ENCODE assay signal across 9 cellular contexts in genomic region chr17:18500281-18500680, GRCh38. TPM values are rescaled to one million over a fixed set of nuclear protein-coding genes. Genes with fewer than 3 reads are reported as not detected.
DNase-seq lines count a peak whose midpoint lies in the region; ATAC-seq, FAIRE-seq and TF ChIP-seq lines count a peak whose summit lies in the region.
"Not testable (repeated sequence)": the region's sequence is repeated elsewhere in the genome, so short reads cannot be mapped to it uniquely, and the experiment has no call there.
"Had no signal": no experiment of that assay in that cellular context is flagged by ENCODE, and none has a peak within 500 bp of the region (broad histone marks: within the 10 kb centered on the region; RNA-seq: fewer than 3 reads in every experiment).

No MANE protein-coding gene starts in this region.

- RAD21 ChIA-PET in HCT116 (lab: Charles Lee; ENCODE audit: low non-redundant PET in 1 of 2, low total read pairs in 2 of 2, uncharacterized antibody in 2 of 2, unreplicated experiment in 2 of 2): not testable (repeated sequence)

- H3K4me3 ChIP-seq in GM23338; HCT116 (replicated peaks in 1 of 2; ENCODE audit: low read depth in 1 of 2, low read length in 2 of 2); Panc1 (ENCODE audit: low read depth in 2 of 2, low read length in 2 of 2); H1 (ENCODE audit: extremely low read depth in 1 of 4, insufficient read depth in 2 of 4, low read depth in 3 of 4, low read length in 4 of 4): not testable (repeated sequence)

- H3K36me3 ChIP-seq in GM23338 (ENCODE audit: insufficient read depth); HCT116 (ENCODE audit: control insufficient read depth in 1 of 2, insufficient read depth in 2 of 2, low read length in 2 of 2); Panc1 (ENCODE audit: control insufficient read depth, insufficient read depth, low read length); H1 (ENCODE audit: control insufficient read depth in 2 of 4, insufficient read depth in 4 of 4, low read length in 3 of 4): not testable (repeated sequence)

- intact Hi-C loops in HCT116 (cut with micrococcal nuclease); Panc1 (cut with micrococcal nuclease; ENCODE audit: unreplicated experiment): not testable (repeated sequence)

- not testable (repeated sequence) for H4K91ac ChIP-seq in H1 (replicated peaks; ENCODE audit: insufficient read length, low read length)

- H3K9me2 ChIP-seq in GM23338 (ENCODE audit: insufficient read depth); HCT116 (ENCODE audit: insufficient read depth): not testable (repeated sequence)

- not testable (repeated sequence) for H3F3A ChIP-seq in GM23338 (replicated peaks; ENCODE audit: low read depth)

- H3K4me1 Mint-ChIP-seq in GM23338, WTC11: not testable (repeated sequence)

- H3K4ac ChIP-seq in H1 (replicated peaks; ENCODE audit: insufficient read length, low read depth, low read length): not testable (repeated sequence)

- TF ChIP-seq CTCF in GM23338 (conservative IDR thresholded peaks at IDR 0.05; ENCODE audit: low read depth in 2 of 2); HCT116 (IDR thresholded peaks at IDR 0.05 in 2 of 3, conservative IDR thresholded peaks at IDR 0.05 in 1 of 3; ENCODE audit: borderline replicate concordance in 1 of 3, insufficient read depth in 1 of 3, low read depth in 2 of 3, low read length in 2 of 3); Panc1 (IDR thresholded peaks at IDR 0.05); WTC11 (IDR thresholded peaks at IDR 0.05); H1 (IDR thresholded peaks at IDR 0.05; ENCODE audit: control extremely low read depth in 1 of 3, insufficient read depth in 1 of 3, low read depth in 1 of 3, low read length in 3 of 3): not testable (repeated sequence)

- CTCF ChIA-PET in HCT116 (lab: Charles Lee); Panc1 (lab: Charles Lee); WTC11 (lab: Charles Lee); H1 (lab: Charles Lee; ENCODE audit: partially characterized antibody): not testable (repeated sequence)

- H2BK5ac ChIP-seq in H1 (ENCODE audit: low read depth, low read length): not testable (repeated sequence)

- not testable (repeated sequence) for H2AK5ac ChIP-seq in H1 (ENCODE audit: low read depth, low read length)

- H2BK20ac ChIP-seq in H1 (ENCODE audit: low read length): not testable (repeated sequence)

- ATAC-seq in GM23338: peak; percentile 74
- peak; percentile 55 for ATAC-seq in HCT116
- ATAC-seq in Panc1: peak; percentile 54
- peak; percentile 73 for ATAC-seq in WTC11
- ATAC-seq in left lobe of liver: peak; percentile 51

- H4K5ac ChIP-seq in H1 (ENCODE audit: insufficient read length, low read depth, low read length): not testable (repeated sequence)

- H3K27me3 ChIP-seq in GM23338 (ENCODE audit: insufficient read depth); HCT116 (ENCODE audit: insufficient read depth, low read length); Panc1 (ENCODE audit: control insufficient read depth, insufficient read depth, low read length); H1 (replicated peaks in 1 of 4; ENCODE audit: control insufficient read depth in 3 of 4, extremely low read depth in 1 of 4, insufficient read depth in 3 of 4, low read length in 3 of 4): not testable (repeated sequence)

- not testable (repeated sequence) for H3K9me3 ChIP-seq in HCT116 (ENCODE audit: control insufficient read depth in 1 of 2, insufficient read depth in 1 of 2, low read depth in 1 of 2, low read length in 2 of 2); Panc1 (ENCODE audit: control insufficient read depth, insufficient read depth, low read depth, low read length); H1 (ENCODE audit: insufficient read depth in 2 of 2, low read depth in 1 of 2, low read length in 1 of 2)

- not testable (repeated sequence) for H3K27me3 Mint-ChIP-seq in GM23338 (ENCODE audit: insufficient read depth, low read depth, poor library complexity); WTC11 (ENCODE audit: low read depth)

- not testable (repeated sequence) for TF ChIP-seq POLR2A in HCT116 (IDR thresholded peaks at IDR 0.05; ENCODE audit: borderline replicate concordance, extremely low read depth, insufficient read depth, insufficient read length); H1 (IDR thresholded peaks at IDR 0.05; ENCODE audit: control extremely low read depth in 1 of 2, low read depth in 2 of 2, low read length in 2 of 2)

- not testable (repeated sequence) for H3K4me3 Mint-ChIP-seq in GM23338, WTC11

- not testable (repeated sequence) for H3K23me2 ChIP-seq in H1 (ENCODE audit: low read depth, low read length)

- H4K8ac ChIP-seq in H1 (ENCODE audit: extremely low read depth, insufficient read depth, low read length): not testable (repeated sequence)

- H3K9ac ChIP-seq in HCT116 (ENCODE audit: low read length); H1 (replicated peaks in 1 of 4; ENCODE audit: extremely low read depth in 1 of 4, low read depth in 3 of 4, low read length in 3 of 4): not testable (repeated sequence)

- DNase-seq in GM23338 (ENCODE audit: low spot score); HCT116 (ENCODE audit: low read depth, low spot score); HTR-8/SVneo (ENCODE audit: insufficient read length, low spot score); Panc1 (ENCODE audit: low read depth, low spot score); WTC11 (ENCODE audit: low spot score); left lobe of liver (ENCODE audit: low spot score): not testable (repeated sequence)
- DNase-seq in H1 (ENCODE audit: low read depth in 1 of 2, low spot score in 2 of 2): peak in 1 of 2 experiments; percentile 39

- 65% methylated on average over 2 of the region's 10 CpGs; no CpG with 5 or more reads in 1 of the 2 experiments for WGBS in H1 (ENCODE audit: extremely low coverage in 1 of 2, insufficient coverage in 1 of 2, insufficient read length in 1 of 2, insufficient replicate concordance in 2 of 2, low coverage in 1 of 2, low lambda C conversion rate in 2 of 2, missing lambda C conversion rate in 1 of 2), 2 experiments

- not testable (repeated sequence) for H2BK120ac ChIP-seq in H1 (replicated peaks; ENCODE audit: low read depth, low read length)

- H3K4me1 ChIP-seq in GM23338 (ENCODE audit: insufficient read depth); HCT116 (ENCODE audit: control insufficient read depth in 1 of 2, insufficient read depth in 2 of 2, low read length in 2 of 2); Panc1 (ENCODE audit: control insufficient read depth, insufficient read depth, low read length); H1 (replicated peaks in 1 of 4; ENCODE audit: control insufficient read depth in 3 of 4, insufficient read depth in 4 of 4, low read length in 3 of 4): not testable (repeated sequence)

- not testable (repeated sequence) for H3K79me2 ChIP-seq in GM23338 (replicated peaks; ENCODE audit: insufficient read depth); HCT116 (ENCODE audit: insufficient read depth, low read length); H1 (ENCODE audit: control insufficient read depth in 1 of 2, insufficient read depth in 2 of 2, low read length in 2 of 2)

- not testable (repeated sequence) for H2BK12ac ChIP-seq in H1 (ENCODE audit: low read depth, low read length)

- FAIRE-seq in HTR-8/SVneo (lab: Jason Lieb, UNC): peak; percentile 74
- peak; percentile 82 for FAIRE-seq in H1 (lab: Jason Lieb, UNC)

- TF ChIP-seq RAD21 in HCT116 (IDR thresholded peaks at IDR 0.05; ENCODE audit: low read depth); H1 (IDR thresholded peaks at IDR 0.05 in 1 of 2, conservative IDR thresholded peaks at IDR 0.05 in 1 of 2; ENCODE audit: low read depth in 2 of 2, low read length in 2 of 2): not testable (repeated sequence)

- not testable (repeated sequence) for BruUV-seq in HCT116 (replicated peaks; lab: Mats Ljungman, UMichigan); Panc1 (replicated peaks; lab: Mats Ljungman, UMichigan)

- in situ Hi-C loops in Panc1 (cut with HindIII; ENCODE audit: low pct_unique_long_range_greater_than_20kb, low sequenced_read_pairs): not testable (repeated sequence)

- not testable (repeated sequence) for H3K36me3 Mint-ChIP-seq in GM23338 (ENCODE audit: low read depth); WTC11

- not testable (repeated sequence) for TF ChIP-seq EP300 in H1 (IDR thresholded peaks at IDR 0.05; ENCODE audit: borderline replicate concordance in 1 of 2, low read depth in 2 of 2, low read length in 2 of 2)

- H3K14ac ChIP-seq in H1 (ENCODE audit: insufficient read length): not testable (repeated sequence)

- not testable (repeated sequence) for H4K20me1 ChIP-seq in GM23338 (replicated peaks; ENCODE audit: insufficient read depth); HCT116 (ENCODE audit: insufficient read depth); H1 (replicated peaks in 1 of 2; ENCODE audit: control insufficient read depth in 1 of 2, insufficient read depth in 2 of 2, low read length in 2 of 2)

- POLR2A ChIA-PET in HCT116 (lab: Charles Lee); Panc1 (lab: Charles Lee); WTC11 (lab: Charles Lee); H1 (lab: Charles Lee; ENCODE audit: partially characterized antibody): not testable (repeated sequence)

- not testable (repeated sequence) for H3K27ac Mint-ChIP-seq in GM23338, WTC11

- H3K9me3 Mint-ChIP-seq in GM23338, WTC11: not testable (repeated sequence)

- not testable (repeated sequence) for H3K27ac ChIP-seq in GM23338 (ENCODE audit: low read depth); HCT116 (ENCODE audit: low read depth, low read length); Panc1 (ENCODE audit: low read length); H1 (ENCODE audit: low read depth, low read length)

- H3K56ac ChIP-seq in H1 (replicated peaks; ENCODE audit: insufficient read length, low read depth, low read length): not testable (repeated sequence)

- H3K23ac ChIP-seq in H1 (ENCODE audit: insufficient read length): not testable (repeated sequence)

- not testable (repeated sequence) for H3K79me1 ChIP-seq in H1 (ENCODE audit: low read depth, low read length)

- not testable (repeated sequence) for H3K4me2 ChIP-seq in GM23338; HCT116 (ENCODE audit: low read length); H1 (ENCODE audit: insufficient read depth in 1 of 2, low read depth in 2 of 2, low read length in 2 of 2)

- not testable (repeated sequence) for H2BK15ac ChIP-seq in H1 (ENCODE audit: low read length)

- not testable (repeated sequence) for H2AFZ ChIP-seq in GM23338; HCT116 (ENCODE audit: low read depth, low read length, poor library complexity, severe bottlenecking); H1 (ENCODE audit: low read length)

- not testable (repeated sequence) for H3K18ac ChIP-seq in H1 (ENCODE audit: extremely low read depth, low read length)

RNA-seq across cellular contexts. Expression of gene LGALS9C, which starts 23.7 kb away (rescaled TPM):
- not detected in 2 replicates for total RNA-seq in GM23338 (2014; rRNA removed; shearing (Covaris generic))
- polyA plus RNA-seq in GM23338 (2016; fragmentation: Nextera tagmentation; extraction: Ambion mirVana): 0.24 TPM in 1 of 2 replicates, not detected in the other
- total RNA-seq in HCT116 (2021; ENCODE audit: unreplicated experiment): not detected
- polyA plus RNA-seq in HCT116 (2012): 0.04 TPM in 1 of 2 replicates, not detected in the other
- not detected for total RNA-seq in Panc1 (2021; ENCODE audit: unreplicated experiment)
- polyA plus RNA-seq in Panc1 (2012; ENCODE audit: insufficient read length): not detected
- total RNA-seq in WTC11 (2021): not detected in 3 replicates
- total RNA-seq in H1 (2021; fragmentation: NEBNext Ultra II Directional; extraction: Animal tissue kit (Norgen Biotek cat#: 25700)): not detected in 2 replicates
- polyA plus RNA-seq in H1 (2011; rRNA removed): 0.03 and 0.17 TPM in 2 replicates
- not detected for polyA plus RNA-seq in H1 (2011; cell fraction: cytosol; rRNA removed)
- polyA plus RNA-seq in H1 (2011; cell fraction: nucleus; rRNA removed): 0.51 TPM
- not detected in 4 replicates for polyA plus RNA-seq in H1 (2012, experiment 1 of 2)
- polyA plus RNA-seq in H1 (2012, experiment 2 of 2): not detected
- 0.04 TPM for polyA plus RNA-seq in H1 (2013, experiment 1 of 2)
- 0.04 TPM for polyA plus RNA-seq in H1 (2013, experiment 2 of 2)
- polyA minus RNA-seq in H1 (2011; rRNA and poly(A)+ RNA removed): not detected in 2 replicates
- not detected for polyA minus RNA-seq in H1 (2011; cell fraction: cytosol; rRNA and poly(A)+ RNA removed)
- not detected for polyA minus RNA-seq in H1 (2011; cell fraction: nucleus; rRNA and poly(A)+ RNA removed)
- 0.18 TPM for total RNA-seq in left lobe of liver
- total RNA-seq: Caco-2; CD4-positive, alpha-beta T cell had no signal
